In genomic region chr6:113829702-113830058, GRCh38 we compare ENCODE assay signal across 18 cellular contexts. TPM values are rescaled to one million over a fixed set of nuclear protein-coding genes. Genes with fewer than 3 reads are reported as not detected.
A peak's percentile ranks its signal among the peaks of the same experiment; 100 is the strongest.
DNase-seq lines count a peak whose midpoint lies in the region; ATAC-seq and TF ChIP-seq lines count a peak whose summit lies in the region.
"Had no signal": no experiment of that assay in that cellular context is flagged by ENCODE, and none has a peak within 500 bp of the region (broad histone marks: within the 10 kb centered on the region; RNA-seq: fewer than 3 reads in every experiment).

No MANE protein-coding gene starts in this region.

- H3K4me3 ChIP-seq in PC-9: no peak overlapping the region
- H3K4me3 ChIP-seq: dorsolateral prefrontal cortex, lower lobe of right lung had no signal

- peaks cover 10% of the 10 kb centered on the region for H3K4me1 ChIP-seq in PC-9 (replicated peaks; ENCODE audit: insufficient read depth)
- H3K4me1 ChIP-seq: lower lobe of right lung had no signal

- H2AFZ ChIP-seq in PC-9: 0 out of 2 replicates have a peak overlapping the region, but pooled peaks have one; percentile 16

- no peaks in the 10 kb centered on the region for H3K27me3 ChIP-seq in PC-9 (ENCODE audit: insufficient read depth, low read depth)
- H3K27me3 ChIP-seq: dorsolateral prefrontal cortex had no signal

- H3K4me2 ChIP-seq in PC-9: no peak overlapping the region

- no peaks in the 10 kb centered on the region for H3K36me3 ChIP-seq in PC-9 (ENCODE audit: low read depth)
- H3K36me3 ChIP-seq: lower lobe of right lung had no signal

- no peak for TF ChIP-seq CTCF in PC-9 (conservative IDR thresholded peaks at IDR 0.05)

- intact Hi-C loops in PC-9 (cut with micrococcal nuclease; ENCODE audit: unreplicated experiment) (no loop called here), left cardiac atrium (cut with DNase I) (no loop called here)

- H3K27ac ChIP-seq in PC-9: no peak overlapping the region
- H3K27ac ChIP-seq: dorsolateral prefrontal cortex, lower lobe of right lung had no signal

- POLR2A ChIA-PET in PC-9 (lab: Charles Lee; ENCODE audit: unreplicated experiment): no interaction called here

- DNase-seq in AG20443 (ENCODE audit: low spot score) (peak; percentile 58), PC-9 (no peak), fibroblast of gingiva (ENCODE audit: low read depth) (peak; percentile 8), myocyte (ENCODE audit: low read depth) (peak; percentile 73), NCI-H82 treated with DMSO at 0.1 percent for 48 hours (lab: John Stamatoyannopoulos, UW; ENCODE audit: unreplicated experiment) (no peak), NCI-H526 treated with DMSO at 0.1 percent for 48 hours (lab: John Stamatoyannopoulos, UW) (no peak), left cardiac atrium (no peak)
- DNase-seq: activated CD4-positive, CD25-positive, alpha-beta regulatory T cell; activated CD8-positive, alpha-beta memory T cell treated with anti-CD3 and anti-CD28 coated beads for 24 hours; aorta; dorsolateral prefrontal cortex; GDM1; lower lobe of right lung; NCI-H446 treated with DMSO at 0.1 percent for 48 hours; retina; SHP77; T-helper 2 cell had no signal

- no peaks in the 10 kb centered on the region for H3K9me2 ChIP-seq in PC-9 (ENCODE audit: insufficient read depth)

- ATAC-seq in GM18870 (IDR thresholded peaks at IDR 0.05; ENCODE audit: unreplicated experiment): no peak
- no peak for ATAC-seq in left cardiac atrium
- ATAC-seq: lower lobe of right lung had no signal

- CTCF ChIA-PET in PC-9 (lab: Charles Lee): no interaction called here

- H3F3A ChIP-seq in PC-9 (ENCODE audit: insufficient read depth, low read depth): no peaks in the 10 kb centered on the region

- no peaks in the 10 kb centered on the region for H4K20me1 ChIP-seq in PC-9 (ENCODE audit: insufficient read depth)

- H3K79me2 ChIP-seq in PC-9 (ENCODE audit: low read depth): no peaks in the 10 kb centered on the region

- no TSS peak for BruUV-seq in PC-9 (replicated peaks; lab: Mats Ljungman, UMichigan)

- H3K9me3 ChIP-seq in PC-9 (ENCODE audit: insufficient read depth, low read depth): no peaks in the 10 kb centered on the region; the same call in 1 of the 2 replicates
- H3K9me3 ChIP-seq: lower lobe of right lung had no signal

RNA-seq across cellular contexts. Expression of gene MARCKS, which starts 27.5 kb away (rescaled TPM):
- total RNA-seq in PC-9 (2021) (93.2 and 106 TPM in 2 replicates), myocyte (89.0 and 103 TPM in 2 replicates), left cardiac atrium (10 to 100 TPM; 23.0 to 32.6 TPM)
- polyA plus RNA-seq in myocyte (2012): 108 TPM

Comparison
In these comparisons a context has a peak if more than half of its experiments do, and no peak if none do; other contexts are left out.
1. DNase-seq: peak in AG20443 (single experiment), fibroblast of gingiva (single experiment) and myocyte (single experiment); none in PC-9 (0 of 2), NCI-H82 treated with DMSO at 0.1 percent for 48 hours (single experiment), NCI-H526 treated with DMSO at 0.1 percent for 48 hours (single experiment) and left cardiac atrium (single experiment).